20 cellular contexts compared by ENCODE assay signal in the genomic region with DNA sequence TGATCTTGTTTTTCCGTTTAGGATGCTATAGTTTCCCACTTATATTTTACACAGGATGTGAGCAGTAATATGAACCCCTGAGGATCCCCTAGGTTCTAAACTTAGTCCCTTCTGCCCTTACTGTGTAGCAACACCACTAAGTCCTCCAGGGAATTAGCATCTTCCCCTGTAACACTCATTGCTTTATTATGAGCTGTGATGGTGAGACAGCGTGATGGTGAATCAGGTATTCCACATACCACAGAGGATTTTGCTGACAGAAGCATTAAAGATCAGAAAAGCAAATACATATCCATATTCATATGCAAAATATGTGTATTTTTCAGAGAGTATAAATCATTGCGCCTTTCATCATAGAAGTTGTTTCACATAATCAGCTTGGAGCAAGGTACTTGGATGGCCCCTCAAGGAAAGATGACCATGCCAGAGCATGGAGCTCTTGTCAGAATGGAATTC.
DNase-seq lines count a peak whose midpoint lies in the region; ATAC-seq, FAIRE-seq and TF ChIP-seq lines count a peak whose summit lies in the region.
"Had no signal": no experiment of that assay in that cellular context is flagged by ENCODE, and none has a peak within 500 bp of the region (broad histone marks: within the 10 kb centered on the region; RNA-seq: fewer than 3 reads in every experiment).

No MANE protein-coding gene starts in this region.

- no peak overlapping the region for H2BK15ac ChIP-seq in neuronal stem cell (ENCODE audit: low read length)

- TF ChIP-seq CTCF in mesothelial cell of epicardium (IDR thresholded peaks at IDR 0.05; ENCODE audit: unreplicated experiment) = no peak

- no peak overlapping the region for H4K91ac ChIP-seq in neuronal stem cell (ENCODE audit: low read depth, low read length, poor library complexity)

- H3K27me3 ChIP-seq in BLaER1 (no peaks in the 10 kb centered on the region), neuronal stem cell (ENCODE audit: control insufficient read depth in 3 of 3, insufficient read depth in 3 of 3, low read depth in 1 of 3, low read length in 3 of 3) (no peaks in the 10 kb centered on the region)

- peak; percentile 47 for FAIRE-seq in GM19239 (lab: Jason Lieb, UNC)
- FAIRE-seq: G401.6 had no signal

- H2BK5ac ChIP-seq in neuronal stem cell (ENCODE audit: low read length) = no peak overlapping the region

- no CpG with 5 or more reads among the region's 3 CpGs for WGBS in neuronal stem cell (ENCODE audit: extremely low coverage in 2 of 2, insufficient read length in 2 of 2, insufficient replicate concordance in 1 of 2), 2 donors

- H3K27ac Mint-ChIP-seq in mesothelial cell of epicardium = no peak overlapping the region
- H3K27ac Mint-ChIP-seq: immature natural killer cell, nephron, WTC11 had no signal

- H3K27ac ChIP-seq in BLaER1 = no peak overlapping the region
- no peak overlapping the region for H3K27ac ChIP-seq in neuronal stem cell (replicated peaks; ENCODE audit: low read length)
- H3K27ac ChIP-seq: epithelial cell of prostate, GM23248 had no signal

- no peak overlapping the region for H3K18ac ChIP-seq in neuronal stem cell (ENCODE audit: low read length)

- peaks cover 34% of the 10 kb centered on the region for H3K9me3 Mint-ChIP-seq in mesothelial cell of epicardium

- H4K20me1 ChIP-seq in BLaER1 = no peaks in the 10 kb centered on the region

- no peak overlapping the region for H3K23ac ChIP-seq in neuronal stem cell (ENCODE audit: low read depth, low read length, poor library complexity)

- H3K4me2 ChIP-seq in BLaER1 (peak overlapping the region; percentile 48), neuronal stem cell (ENCODE audit: insufficient read depth, low read length, poor library complexity, severe bottlenecking) (no peak overlapping the region)

- no peak overlapping the region for H3K14ac ChIP-seq in neuronal stem cell (ENCODE audit: low read length)

- H3K9me3 ChIP-seq in BLaER1 = peaks cover 18% of the 10 kb centered on the region
- no peaks in the 10 kb centered on the region for H3K9me3 ChIP-seq in neuronal stem cell (replicated peaks in 1 of 2; ENCODE audit: control insufficient read depth in 2 of 2, insufficient read depth in 1 of 2, low read depth in 1 of 2, low read length in 2 of 2)

- H3K4me3 ChIP-seq in BLaER1 (no peak overlapping the region), neuronal stem cell (ENCODE audit: low read length in 2 of 2) (no peak overlapping the region)
- H3K4me3 ChIP-seq: GM23248, lung had no signal

- H3K79me1 ChIP-seq in neuronal stem cell (ENCODE audit: low read depth, low read length) = no peaks in the 10 kb centered on the region

- no peak overlapping the region for H4K8ac ChIP-seq in neuronal stem cell (ENCODE audit: low read depth, low read length)

- no peaks in the 10 kb centered on the region for H3K4me1 Mint-ChIP-seq in mesothelial cell of epicardium
- H3K4me1 Mint-ChIP-seq: immature natural killer cell, nephron had no signal

- H3K9ac ChIP-seq in BLaER1 = no peak overlapping the region
- H3K9ac ChIP-seq in neuronal stem cell (ENCODE audit: low read depth, low read length, poor library complexity) = no peak overlapping the region
- H3K9ac ChIP-seq: GM23248 had no signal

- no peak overlapping the region for H3K4ac ChIP-seq in neuronal stem cell (ENCODE audit: low read length)

- no peak overlapping the region for H2AK5ac ChIP-seq in neuronal stem cell (ENCODE audit: low read depth, low read length)

- no peak overlapping the region for H2BK12ac ChIP-seq in neuronal stem cell (ENCODE audit: low read length)

- peak; percentile 25 for ATAC-seq in HG02610 (IDR thresholded peaks at IDR 0.05; ENCODE audit: unreplicated experiment)
- ATAC-seq in HG03432 (IDR thresholded peaks at IDR 0.05; ENCODE audit: unreplicated experiment) = peak; percentile 17
- no peak for ATAC-seq in HG02840 (IDR thresholded peaks at IDR 0.05; ENCODE audit: low FRiP score, unreplicated experiment)
- ATAC-seq: WTC11 had no signal

- H3K36me3 Mint-ChIP-seq in mesothelial cell of epicardium = no peaks in the 10 kb centered on the region
- H3K36me3 Mint-ChIP-seq: immature natural killer cell had no signal

- no peak overlapping the region for H2BK120ac ChIP-seq in neuronal stem cell (ENCODE audit: low read depth, low read length)

- DNase-seq in GM19239 (ENCODE audit: insufficient read length, low spot score) = no peak
- no peak for DNase-seq in neuronal stem cell (ENCODE audit: low spot score)
- no peak for DNase-seq in HUDEP-2 (lab: John Stamatoyannopoulos, UW; ENCODE audit: unreplicated experiment in 76 of 76)
- DNase-seq in mesothelial cell of epicardium (ENCODE audit: low spot score in 2 of 2, unreplicated experiment in 2 of 2) = no peak
- DNase-seq: activated naive CD4-positive, alpha-beta T cell; cortex of kidney; GM23248; immature natural killer cell; NCI-H2081 treated with DMSO at 0.1 percent for 48 hours; NCI-H748 treated with DMSO at 0.1 percent for 48 hours; T-helper 1 cell had no signal

- H2AFZ ChIP-seq in neuronal stem cell (ENCODE audit: low read length) = no peak overlapping the region
- H2AFZ ChIP-seq: GM23248 had no signal

- no peak overlapping the region for H3K4me3 Mint-ChIP-seq in mesothelial cell of epicardium
- H3K4me3 Mint-ChIP-seq: immature natural killer cell, nephron, WTC11 had no signal

- peaks cover 11% of the 10 kb centered on the region for H3K27me3 Mint-ChIP-seq in mesothelial cell of epicardium (ENCODE audit: low read depth)

- no peaks in the 10 kb centered on the region for H3K36me3 ChIP-seq in BLaER1
- no peaks in the 10 kb centered on the region for H3K36me3 ChIP-seq in neuronal stem cell (replicated peaks in 1 of 2; ENCODE audit: control insufficient read depth in 2 of 2, insufficient read depth in 2 of 2, low read length in 2 of 2)

- H3K4me1 ChIP-seq in BLaER1 (peaks cover 35% of the 10 kb centered on the region), neuronal stem cell (ENCODE audit: control insufficient read depth in 2 of 2, insufficient read depth in 1 of 2, low read depth in 1 of 2, low read length in 2 of 2) (no peaks in the 10 kb centered on the region)
